19 cellular contexts compared by ENCODE assay signal in genomic region chr2:212911011-212911410, GRCh38.
DNase-seq lines count a peak whose midpoint lies in the region; ATAC-seq, FAIRE-seq and TF ChIP-seq lines count a peak whose summit lies in the region.
"Had no signal": no experiment of that assay in that cellular context is flagged by ENCODE, and none has a peak within 500 bp of the region (broad histone marks: within the 10 kb centered on the region; RNA-seq: fewer than 3 reads in every experiment).

No MANE protein-coding gene starts in this region.

- DNase-seq in activated naive CD8-positive, alpha-beta T cell treated with anti-CD3 and anti-CD28 coated beads, Interleukin-2, amount 10 ng/mL, durations not matched to agents 7 days and 5 days, result no peak
- DNase-seq in osteoblast (ENCODE audit: insufficient read length, low spot score, missing footprints), result no peak
- no peak for DNase-seq in heart right ventricle
- no peak for DNase-seq in adrenal gland
- no peak for DNase-seq in H54 (ENCODE audit: insufficient read length, low spot score)
- DNase-seq: activated CD4-positive, alpha-beta T cell treated with anti-CD3 and anti-CD28 coated beads, Interleukin-2, amount 50 U/mL, for 4 hours; activated gamma-delta T cell; naive thymus-derived CD4-positive, alpha-beta T cell; NCI-H1436 treated with DMSO at 0.1 percent for 48 hours; NCI-H524 treated with DMSO at 0.1 percent for 48 hours; stimulated activated CD4-positive, alpha-beta T cell treated with anti-CD3 and anti-CD28 coated beads, Interleukin-2, amount 100 ng/mL, for 48 hours; T-helper 17 cell had no signal

- H3K27ac Mint-ChIP-seq in activated naive CD8-positive, alpha-beta T cell treated with anti-CD3 and anti-CD28 coated beads, Interleukin-2, amount 10 ng/mL, durations not matched to agents 7 days and 5 days, result peak overlapping the region; percentile 36
- H3K27ac Mint-ChIP-seq: IgD-negative memory B cell; naive thymus-derived CD4-positive, alpha-beta T cell; T-helper 17 cell had no signal

- no peak for FAIRE-seq in H54 (lab: Jason Lieb, UNC)
- FAIRE-seq: GM12891, RCC 7860 had no signal

- TF ChIP-seq POLR2A in adrenal gland (IDR thresholded peaks at IDR 0.05) (no peak), H54 (IDR thresholded peaks at IDR 0.05; ENCODE audit: low read depth, low read length) (no peak)

- intact Hi-C loops in heart right ventricle (cut with DNase I), result no loop called here
- intact Hi-C loops in adrenal gland (cut with DNase I), result no loop called here

- H3K27ac ChIP-seq in osteoblast (ENCODE audit: low read depth, low read length) (no peak overlapping the region), heart right ventricle (no peak overlapping the region), adrenal gland (no peak overlapping the region)
- H3K27ac ChIP-seq: C4-2B had no signal

- no peak overlapping the region for H3K4me2 ChIP-seq in osteoblast (ENCODE audit: insufficient read depth, low read length)

- TF ChIP-seq CTCF in osteoblast (IDR thresholded peaks at IDR 0.05; ENCODE audit: extremely low read depth, low read depth, low read length) (no peak), heart right ventricle (IDR thresholded peaks at IDR 0.05) (no peak), adrenal gland (IDR thresholded peaks at IDR 0.05) (no peak)

- peaks cover under 1% of the 10 kb centered on the region for H3K27me3 Mint-ChIP-seq in activated naive CD8-positive, alpha-beta T cell treated with anti-CD3 and anti-CD28 coated beads, Interleukin-2, amount 10 ng/mL, durations not matched to agents 7 days and 5 days
- H3K27me3 Mint-ChIP-seq: IgD-negative memory B cell; naive thymus-derived CD4-positive, alpha-beta T cell had no signal

- H3K36me3 Mint-ChIP-seq in activated naive CD8-positive, alpha-beta T cell treated with anti-CD3 and anti-CD28 coated beads, Interleukin-2, amount 10 ng/mL, durations not matched to agents 7 days and 5 days, result no peaks in the 10 kb centered on the region
- H3K36me3 Mint-ChIP-seq: IgD-negative memory B cell; naive thymus-derived CD4-positive, alpha-beta T cell had no signal

- H3K4me1 ChIP-seq in osteoblast (ENCODE audit: insufficient read depth, low read length), result peaks cover 27% of the 10 kb centered on the region
- H3K4me1 ChIP-seq in heart right ventricle, result no peaks in the 10 kb centered on the region
- H3K4me1 ChIP-seq in adrenal gland (replicated peaks in 1 of 2), result no peaks in the 10 kb centered on the region

- H3K9me3 ChIP-seq in osteoblast (ENCODE audit: low read depth, low read length) (no peaks in the 10 kb centered on the region), heart right ventricle (peaks cover 0 to 5% (median 0%) of the 10 kb centered on the region in 11 donors), adrenal gland (replicated peaks in 1 of 3) (no peaks in the 10 kb centered on the region)

- ATAC-seq in GM18511 (IDR thresholded peaks at IDR 0.05; ENCODE audit: unreplicated experiment) (peak; percentile 48), HG02981 (IDR thresholded peaks at IDR 0.05; ENCODE audit: unreplicated experiment) (peak; percentile 34), GM18907 (IDR thresholded peaks at IDR 0.05; ENCODE audit: unreplicated experiment) (no peak), heart right ventricle (no peak)
- no peak for ATAC-seq in activated naive CD8-positive, alpha-beta T cell treated with anti-CD3 and anti-CD28 coated beads, Interleukin-2, amount 10 ng/mL, durations not matched to agents 7 days and 5 days (ENCODE audit: low read depth)
- ATAC-seq: naive thymus-derived CD4-positive, alpha-beta T cell; T-helper 17 cell had no signal

- no peaks in the 10 kb centered on the region for H3K36me3 ChIP-seq in osteoblast (ENCODE audit: insufficient read depth, low read length)
- H3K36me3 ChIP-seq in heart right ventricle, result no peaks in the 10 kb centered on the region
- H3K36me3 ChIP-seq in adrenal gland (replicated peaks in 1 of 2), result no peaks in the 10 kb centered on the region

- peak overlapping the region; percentile 61 for H2AFZ ChIP-seq in osteoblast (ENCODE audit: low read length)

- H3K4me1 Mint-ChIP-seq in activated naive CD8-positive, alpha-beta T cell treated with anti-CD3 and anti-CD28 coated beads, Interleukin-2, amount 10 ng/mL, durations not matched to agents 7 days and 5 days, result peaks cover 14% of the 10 kb centered on the region

- H4K20me1 ChIP-seq in osteoblast (ENCODE audit: insufficient read depth, low read length), result no peaks in the 10 kb centered on the region

- WGBS in heart right ventricle, 2 donors, result 76 to 84% methylated on average over 4 of the region's 4 CpGs
- WGBS in adrenal gland, 4 donors, result 81 to 94% (median 85%) methylated on average over 4 of the region's 4 CpGs

- no peak overlapping the region for H3K4me3 ChIP-seq in osteoblast (ENCODE audit: insufficient read depth, low read length)
- no peak overlapping the region for H3K4me3 ChIP-seq in heart right ventricle
- H3K4me3 ChIP-seq in adrenal gland, result no peak overlapping the region

- peaks cover 3% of the 10 kb centered on the region for H3K9me3 Mint-ChIP-seq in activated naive CD8-positive, alpha-beta T cell treated with anti-CD3 and anti-CD28 coated beads, Interleukin-2, amount 10 ng/mL, durations not matched to agents 7 days and 5 days

- H3K27me3 ChIP-seq in osteoblast (ENCODE audit: insufficient read depth, low read length) (no peaks in the 10 kb centered on the region), heart right ventricle (no peaks in the 10 kb centered on the region), adrenal gland (no peaks in the 10 kb centered on the region)

- no peaks in the 10 kb centered on the region for H3K79me2 ChIP-seq in osteoblast (ENCODE audit: insufficient read depth, low read length)

- POLR2A ChIA-PET in activated naive CD8-positive, alpha-beta T cell treated with anti-CD3 and anti-CD28 coated beads, Interleukin-2, amount 10 ng/mL, durations not matched to agents 7 days and 5 days (lab: Charles Lee), result no interaction called here

- no peak overlapping the region for H3K4me3 Mint-ChIP-seq in activated naive CD8-positive, alpha-beta T cell treated with anti-CD3 and anti-CD28 coated beads, Interleukin-2, amount 10 ng/mL, durations not matched to agents 7 days and 5 days
- H3K4me3 Mint-ChIP-seq: IgD-negative memory B cell; naive thymus-derived CD4-positive, alpha-beta T cell; T-helper 17 cell had no signal

Comparison
In these comparisons a context has a peak if more than half of its experiments do, and no peak if none do; other contexts are left out.
1. ATAC-seq: peak in GM18511 (single experiment) and HG02981 (single experiment); none in activated naive CD8-positive, alpha-beta T cell treated with anti-CD3 and anti-CD28 coated beads, Interleukin-2, amount 10 ng/mL, durations not matched to agents 7 days and 5 days (single experiment), GM18907 (single experiment) and heart right ventricle (0 of 8).